In genomic region chrX:16868920-16869319, GRCh38 we compare ENCODE assay signal across 9 cellular contexts. TPM values are rescaled to one million over a fixed set of nuclear protein-coding genes. Genes with fewer than 3 reads are reported as not detected.
DNase-seq lines count a peak whose midpoint lies in the region; ATAC-seq, FAIRE-seq and TF ChIP-seq lines count a peak whose summit lies in the region.
"Had no signal": no experiment of that assay in that cellular context is flagged by ENCODE, and none has a peak within 500 bp of the region (broad histone marks: within the 10 kb centered on the region; RNA-seq: fewer than 3 reads in every experiment).

No MANE protein-coding gene starts in this region.

- H4K20me1 ChIP-seq in OCI-LY3 (ENCODE audit: insufficient read depth, low read length) (peaks cover 38% of the 10 kb centered on the region), endothelial cell of umbilical vein (replicated peaks; ENCODE audit: control insufficient read depth, extremely low read depth, insufficient read depth, low read length) (no peaks in the 10 kb centered on the region)

- dilution Hi-C loops in endothelial cell of umbilical vein (cut with MboI; ENCODE audit: extremely low pct_ligation_motif_present, low sequenced_read_pairs) = no loop called here

- H3K9me3 Mint-ChIP-seq in Caco-2 (ENCODE audit: unreplicated experiment) = no peaks in the 10 kb centered on the region

- peaks cover 62% of the 10 kb centered on the region for H3K79me2 ChIP-seq in OCI-LY3 (ENCODE audit: low read length)
- H3K79me2 ChIP-seq in endothelial cell of umbilical vein (ENCODE audit: control insufficient read depth, insufficient read depth, low read length) = peaks cover 49% of the 10 kb centered on the region

- CTCF ChIA-PET in Caco-2 (lab: Charles Lee) = no interaction called here
- CTCF ChIA-PET in endothelial cell of umbilical vein (lab: Charles Lee) = no interaction called here

- H3K27ac ChIP-seq in OCI-LY3 (ENCODE audit: low read length) = peak overlapping the region; percentile 95; the same call in 1 of the 2 replicates
- peak overlapping the region; percentile 81 for H3K27ac ChIP-seq in endothelial cell of umbilical vein (ENCODE audit: insufficient read depth, low read depth, low read length)
- peak overlapping the region in 1 of 4 donors; percentile 81 for H3K27ac ChIP-seq in pancreas

- H3K9me3 ChIP-seq in Caco-2 (no peaks in the 10 kb centered on the region), OCI-LY3 (ENCODE audit: insufficient read depth, low read length) (no peaks in the 10 kb centered on the region), endothelial cell of umbilical vein (replicated peaks; ENCODE audit: control insufficient read depth, insufficient read depth, low read length) (no peaks in the 10 kb centered on the region), pancreas (no peaks in the 10 kb centered on the region)

- H3K27me3 ChIP-seq in Caco-2 (replicated peaks; ENCODE audit: control insufficient read depth, insufficient read depth, low read length) = no peaks in the 10 kb centered on the region
- H3K27me3 ChIP-seq in OCI-LY3 (ENCODE audit: low read depth, low read length) = no peaks in the 10 kb centered on the region
- no peaks in the 10 kb centered on the region for H3K27me3 ChIP-seq in endothelial cell of umbilical vein (ENCODE audit: control insufficient read depth in 2 of 2, insufficient read depth in 2 of 2, low read length in 2 of 2)
- peaks cover 0 to 15% (median 0%) of the 10 kb centered on the region in 4 donors for H3K27me3 ChIP-seq in pancreas

- ATAC-seq in pancreas = no peak
- ATAC-seq in GM18519 (IDR thresholded peaks at IDR 0.05; ENCODE audit: low FRiP score, unreplicated experiment) = no peak
- ATAC-seq in HG03025 (IDR thresholded peaks at IDR 0.05; ENCODE audit: low FRiP score, unreplicated experiment) = no peak

- TF ChIP-seq CTCF in Caco-2 (IDR thresholded peaks at IDR 0.05; ENCODE audit: insufficient read depth in 1 of 2, low read depth in 1 of 2, low read length in 1 of 2, severe bottlenecking in 1 of 2, unreplicated experiment in 1 of 2) = no peak
- TF ChIP-seq CTCF in OCI-LY3 (IDR thresholded peaks at IDR 0.05; ENCODE audit: low read depth, low read length) = no peak
- no peak for TF ChIP-seq CTCF in endothelial cell of umbilical vein (IDR thresholded peaks at IDR 0.05; ENCODE audit: extremely low read depth in 1 of 2, insufficient read depth in 1 of 2, low read depth in 1 of 2, low read length in 2 of 2)
- TF ChIP-seq CTCF in pancreas (IDR thresholded peaks at IDR 0.05) = no peak

- H2AFZ ChIP-seq in OCI-LY3 (ENCODE audit: low read depth, low read length) = no peak overlapping the region
- H2AFZ ChIP-seq in endothelial cell of umbilical vein (ENCODE audit: low read depth, low read length) = no peak overlapping the region

- BruUV-seq in Caco-2 (replicated peaks; lab: Mats Ljungman, UMichigan) (no TSS peak), endothelial cell of umbilical vein (replicated peaks; lab: Mats Ljungman, UMichigan) (no TSS peak)

- TF ChIP-seq POLR2A in endothelial cell of umbilical vein (IDR thresholded peaks at IDR 0.05; ENCODE audit: low read depth, low read length) = no peak

- POLR2A ChIA-PET in Caco-2 (lab: Charles Lee) (no interaction called here), endothelial cell of umbilical vein (lab: Charles Lee) (no interaction called here)

- H3K9me1 ChIP-seq in endothelial cell of umbilical vein (replicated peaks; ENCODE audit: control insufficient read depth, extremely low read depth, insufficient read depth, low read length) = no peaks in the 10 kb centered on the region

- H3K4me3 Mint-ChIP-seq in Caco-2 (ENCODE audit: unreplicated experiment) = peak overlapping the region; percentile 99

- DNase-seq in Caco-2 (no peak), endothelial cell of umbilical vein (ENCODE audit: low read depth, low spot score) (peak; percentile 1), pancreas (no peak)
- DNase-seq in stimulated activated naive CD4-positive, alpha-beta T cell treated with Interleukin-2 at 50 U/mL for 16 hours (lab: John Stamatoyannopoulos, UW) = no peak
- no peak for DNase-seq in stimulated activated CD4-positive, alpha-beta T cell treated with anti-CD3 and anti-CD28 coated beads, Interleukin-2, amount 100 ng/mL, for 24 hours
- DNase-seq: T1000 had no signal

- H3K4me1 ChIP-seq in Caco-2 = peaks cover 6% of the 10 kb centered on the region; the same call in 1 of the 2 replicates
- peaks cover 20% of the 10 kb centered on the region for H3K4me1 ChIP-seq in OCI-LY3 (ENCODE audit: low read length)
- peaks cover 17% of the 10 kb centered on the region for H3K4me1 ChIP-seq in endothelial cell of umbilical vein (ENCODE audit: control insufficient read depth, extremely low read depth, insufficient read depth, low read length)
- peaks cover 0 to 9% (median 0%) of the 10 kb centered on the region in 3 donors for H3K4me1 ChIP-seq in pancreas

- peak overlapping the region; percentile 88 for H3K9ac ChIP-seq in OCI-LY3 (ENCODE audit: low read length)
- peak overlapping the region; percentile 76 for H3K9ac ChIP-seq in endothelial cell of umbilical vein (replicated peaks; ENCODE audit: extremely low read depth, insufficient read depth, low read length)

- no peak for FAIRE-seq in endothelial cell of umbilical vein (lab: Jason Lieb, UNC)
- FAIRE-seq in pancreas (lab: Jason Lieb, UNC) = no peak

- H3K36me3 ChIP-seq in Caco-2 (ENCODE audit: control insufficient read depth, insufficient read depth, low read length) = no peaks in the 10 kb centered on the region
- peaks cover 29% of the 10 kb centered on the region for H3K36me3 ChIP-seq in OCI-LY3 (replicated peaks; ENCODE audit: low read depth, low read length)
- H3K36me3 ChIP-seq in endothelial cell of umbilical vein (ENCODE audit: control insufficient read depth in 2 of 2, extremely low read depth in 1 of 2, insufficient read depth in 2 of 2, low read length in 2 of 2) = no peaks in the 10 kb centered on the region
- no peaks in the 10 kb centered on the region for H3K36me3 ChIP-seq in pancreas

- peak overlapping the region; percentile 57 for H3K27ac Mint-ChIP-seq in Caco-2 (ENCODE audit: unreplicated experiment)

- peak overlapping the region; percentile 83 for H3K4me2 ChIP-seq in OCI-LY3 (ENCODE audit: low read length)
- peak overlapping the region; percentile 87 for H3K4me2 ChIP-seq in endothelial cell of umbilical vein (ENCODE audit: insufficient read depth, low read length)

- H3K4me3 ChIP-seq in Caco-2 (ENCODE audit: low read depth, low read length) (peak overlapping the region; percentile 72), OCI-LY3 (ENCODE audit: low read length) (peak overlapping the region; percentile 90), endothelial cell of umbilical vein (replicated peaks in 1 of 3; ENCODE audit: insufficient read depth in 1 of 3, low read depth in 1 of 3, low read length in 3 of 3) (peak overlapping the region; percentile 69 to 89 (median 86)), pancreas (peak overlapping the region in 3 of 4 donors; percentile 39 to 63 (median 50))

- H3K27me3 Mint-ChIP-seq in Caco-2 (ENCODE audit: insufficient read depth, unreplicated experiment) = no peaks in the 10 kb centered on the region

- H3K36me3 Mint-ChIP-seq in Caco-2 (ENCODE audit: insufficient read depth, unreplicated experiment) = peaks cover 32% of the 10 kb centered on the region

- WGBS in pancreas, 2 donors = 5 to 34% methylated on average over 7 of the region's 7 CpGs

- intact Hi-C loops in Caco-2 (cut with micrococcal nuclease; ENCODE audit: unreplicated experiment) (no loop called here), endothelial cell of umbilical vein (cut with micrococcal nuclease) (no loop called here), pancreas (cut with DNase I) (no loop called here)

- no peaks in the 10 kb centered on the region for H3K4me1 Mint-ChIP-seq in Caco-2 (ENCODE audit: low read depth, unreplicated experiment)

TF ChIP-seq in endothelial cell of umbilical vein, 7 proteins besides CTCF, POLR2A, EP300 and RAD21:
- TF ChIP-seq MAX (IDR thresholded peaks at IDR 0.05; ENCODE audit: insufficient read depth, insufficient read length) = no peak
- no peak for TF ChIP-seq POLR2AphosphoS5 (IDR thresholded peaks at IDR 0.05; ENCODE audit: insufficient read depth, low read depth, low read length)
- TF ChIP-seq FOS (IDR thresholded peaks at IDR 0.05; ENCODE audit: borderline replicate concordance, insufficient read depth, low read length) = no peak
- no peak for TF ChIP-seq JUN (IDR thresholded peaks at IDR 0.05; ENCODE audit: borderline replicate concordance, insufficient read depth, insufficient read length, low read depth)
- no peak for TF ChIP-seq GATA2 (IDR thresholded peaks at IDR 0.05; ENCODE audit: insufficient read depth, insufficient read length, low read depth, low read length)
- TF ChIP-seq EZH2 (IDR thresholded peaks at IDR 0.05; ENCODE audit: borderline replicate concordance, low read depth, low read length, severe bottlenecking) = no peak
- no peak for TF ChIP-seq MYC (IDR thresholded peaks at IDR 0.05; ENCODE audit: low read depth, low read length)

RNA-seq across cellular contexts. Expression of gene RBBP7, which starts 1.2 kb away (rescaled TPM):
- total RNA-seq in Caco-2 (2022) (129 and 131 TPM in 2 replicates), endothelial cell of umbilical vein (129 and 130 TPM in 2 replicates), pancreas (10 to 100 TPM; 29.1 to 46.2 (median 40.9) TPM)
- polyA plus RNA-seq in endothelial cell of umbilical vein (69.7 and 81.5 TPM in 2 replicates), pancreas (10 to 100 TPM; 52.3 to 90.0 TPM)
- polyA plus RNA-seq in endothelial cell of umbilical vein (2011; cell fraction: cytosol; rRNA removed) = 108 and 113 TPM in 2 replicates
- polyA plus RNA-seq in endothelial cell of umbilical vein (2011; cell fraction: nucleus; rRNA removed) = 156 and 195 TPM in 2 replicates
- polyA plus RNA-seq in endothelial cell of umbilical vein (2012) = 99.8 and 152 TPM in 2 replicates
- polyA minus RNA-seq in endothelial cell of umbilical vein = 87.2 and 87.8 TPM in 2 replicates
- polyA minus RNA-seq in endothelial cell of umbilical vein (2011; cell fraction: cytosol; rRNA and poly(A)+ RNA removed) = 173 TPM
- polyA minus RNA-seq in endothelial cell of umbilical vein (2011; cell fraction: nucleus; rRNA and poly(A)+ RNA removed) = 46.1 and 64.2 TPM in 2 replicates
